In genomic region chr6:157150076-157150475, GRCh38 we compare ENCODE assay signal across 22 cellular contexts.
A peak's percentile ranks its signal among the peaks of the same experiment; 100 is the strongest.
DNase-seq lines count a peak whose midpoint lies in the region; ATAC-seq and TF ChIP-seq lines count a peak whose summit lies in the region.
"Had no signal": no experiment of that assay in that cellular context is flagged by ENCODE, and none has a peak within 500 bp of the region (broad histone marks: within the 10 kb centered on the region; RNA-seq: fewer than 3 reads in every experiment).

No MANE protein-coding gene starts in this region.

- peak overlapping the region; percentile 42 for H3K4me2 ChIP-seq in osteoblast (ENCODE audit: insufficient read depth, low read length)

- H3K79me2 ChIP-seq in osteoblast (ENCODE audit: insufficient read depth, low read length): peaks cover 2% of the 10 kb centered on the region

- H3K9me3 ChIP-seq in RWPE2 (ENCODE audit: severe bottlenecking) (no peaks in the 10 kb centered on the region), osteoblast (ENCODE audit: low read depth, low read length) (no peaks in the 10 kb centered on the region), gastroesophageal sphincter (no peaks in the 10 kb centered on the region)
- H3K9me3 ChIP-seq: Caco-2 had no signal

- peaks cover 6% of the 10 kb centered on the region for H4K20me1 ChIP-seq in osteoblast (ENCODE audit: insufficient read depth, low read length)

- peaks cover 22% of the 10 kb centered on the region for H3K4me1 ChIP-seq in RWPE2 (ENCODE audit: insufficient read depth, poor library complexity, severe bottlenecking)
- peaks cover 58% of the 10 kb centered on the region for H3K4me1 ChIP-seq in osteoblast (ENCODE audit: insufficient read depth, low read length)
- peaks cover 0 to 31% (median 10%) of the 10 kb centered on the region in 3 donors for H3K4me1 ChIP-seq in gastroesophageal sphincter
- H3K4me1 ChIP-seq: Caco-2 had no signal

- H3K36me3 ChIP-seq in RWPE2 (ENCODE audit: low read depth): peaks cover 4% of the 10 kb centered on the region; the same call in 1 of the 2 replicates
- no peaks in the 10 kb centered on the region for H3K36me3 ChIP-seq in osteoblast (ENCODE audit: insufficient read depth, low read length)
- H3K36me3 ChIP-seq in gastroesophageal sphincter: peaks cover 0 to 32% of the 10 kb centered on the region in 2 donors

- DNase-seq in ELR (ENCODE audit: low read depth): peak; percentile 94
- no peak for DNase-seq in RWPE2 (ENCODE audit: low spot score)
- peak; percentile 89 for DNase-seq in choroid plexus epithelial cell (ENCODE audit: low read depth)
- peak; percentile 68 for DNase-seq in osteoblast (ENCODE audit: insufficient read length, low spot score, missing footprints)
- DNase-seq in NCI-H1694 (lab: John Stamatoyannopoulos, UW): no peak
- DNase-seq: activated CD4-positive, alpha-beta T cell treated with anti-CD3 and anti-CD28 coated beads for 36 hours; activated naive CD4-positive, alpha-beta T cell; Caco-2; caudate nucleus; endodermal cell; KG1; NCI-H1436; NCI-H345; retina; SIG-M5; stimulated activated naive CD8-positive, alpha-beta T cell treated with anti-CD3 and anti-CD28 coated beads, Interleukin-15, amount 100 ng/mL, for 72 hours had no signal

- H3K27me3 ChIP-seq in RWPE2 (ENCODE audit: insufficient read depth, poor library complexity, severe bottlenecking) (no peaks in the 10 kb centered on the region), osteoblast (ENCODE audit: insufficient read depth, low read length) (no peaks in the 10 kb centered on the region), gastroesophageal sphincter (no peaks in the 10 kb centered on the region)

- 85 to 87% methylated on average over 6 of the region's 6 CpGs for WGBS in gastroesophageal sphincter (ENCODE audit: low coverage in 1 of 2), 2 donors

- peak overlapping the region; percentile 94 for H3K27ac ChIP-seq in RWPE2 (ENCODE audit: poor library complexity, severe bottlenecking)
- peak overlapping the region; percentile 99 for H3K27ac ChIP-seq in osteoblast (ENCODE audit: low read depth, low read length)
- no peak overlapping the region for H3K27ac ChIP-seq in gastroesophageal sphincter

- TF ChIP-seq POLR2A in gastroesophageal sphincter (IDR thresholded peaks at IDR 0.05): no peak

- no peak overlapping the region for H2AFZ ChIP-seq in osteoblast (ENCODE audit: low read length)

- ATAC-seq in RWPE2 (ENCODE audit: low read depth) (no peak), GM19035 (IDR thresholded peaks at IDR 0.05; ENCODE audit: unreplicated experiment) (no peak), gastroesophageal sphincter (no peak), HG03135 (IDR thresholded peaks at IDR 0.05; ENCODE audit: unreplicated experiment) (no peak)
- ATAC-seq: activated CD4-positive, alpha-beta T cell treated with anti-CD3 and anti-CD28 coated beads for 36 hours; GM12878; natural killer cell treated with Interleukin-12 subunit alpha and Interleukin-12 subunit beta and Interleukin-15 and Interleukin-18, amount 100 ng/mL, for 72 hours; stimulated activated naive CD8-positive, alpha-beta T cell treated with anti-CD3 and anti-CD28 coated beads, Interleukin-15, amount 100 ng/mL, for 72 hours had no signal

- TF ChIP-seq CTCF in RWPE2 (IDR thresholded peaks at IDR 0.05; ENCODE audit: poor library complexity, severe bottlenecking) (no peak), choroid plexus epithelial cell (conservative IDR thresholded peaks at IDR 0.05; ENCODE audit: low read depth, low read length) (no peak), osteoblast (IDR thresholded peaks at IDR 0.05; ENCODE audit: extremely low read depth, low read depth, low read length) (no peak), gastroesophageal sphincter (IDR thresholded peaks at IDR 0.05) (no peak)

- no peak for TF ChIP-seq EP300 in gastroesophageal sphincter (IDR thresholded peaks at IDR 0.05)

- H3K4me3 ChIP-seq in RWPE2 (ENCODE audit: severe bottlenecking): no peak overlapping the region
- H3K4me3 ChIP-seq in choroid plexus epithelial cell (ENCODE audit: low read depth, low read length): no peak overlapping the region
- H3K4me3 ChIP-seq in osteoblast (ENCODE audit: insufficient read depth, low read length): no peak overlapping the region
- no peak overlapping the region for H3K4me3 ChIP-seq in gastroesophageal sphincter
- H3K4me3 ChIP-seq: GM12878, lung had no signal

Comparison
In these comparisons a context has a peak if more than half of its experiments do, and no peak if none do; other contexts are left out.
1. DNase-seq: peak in ELR (single experiment), choroid plexus epithelial cell (single experiment) and osteoblast (single experiment); none in RWPE2 (single experiment) and NCI-H1694 (single experiment).
2. H3K27ac ChIP-seq: peak in RWPE2 (single experiment) and osteoblast (single experiment); none in gastroesophageal sphincter (0 of 4).